12 cellular contexts compared by ENCODE assay signal in the genomic region with DNA sequence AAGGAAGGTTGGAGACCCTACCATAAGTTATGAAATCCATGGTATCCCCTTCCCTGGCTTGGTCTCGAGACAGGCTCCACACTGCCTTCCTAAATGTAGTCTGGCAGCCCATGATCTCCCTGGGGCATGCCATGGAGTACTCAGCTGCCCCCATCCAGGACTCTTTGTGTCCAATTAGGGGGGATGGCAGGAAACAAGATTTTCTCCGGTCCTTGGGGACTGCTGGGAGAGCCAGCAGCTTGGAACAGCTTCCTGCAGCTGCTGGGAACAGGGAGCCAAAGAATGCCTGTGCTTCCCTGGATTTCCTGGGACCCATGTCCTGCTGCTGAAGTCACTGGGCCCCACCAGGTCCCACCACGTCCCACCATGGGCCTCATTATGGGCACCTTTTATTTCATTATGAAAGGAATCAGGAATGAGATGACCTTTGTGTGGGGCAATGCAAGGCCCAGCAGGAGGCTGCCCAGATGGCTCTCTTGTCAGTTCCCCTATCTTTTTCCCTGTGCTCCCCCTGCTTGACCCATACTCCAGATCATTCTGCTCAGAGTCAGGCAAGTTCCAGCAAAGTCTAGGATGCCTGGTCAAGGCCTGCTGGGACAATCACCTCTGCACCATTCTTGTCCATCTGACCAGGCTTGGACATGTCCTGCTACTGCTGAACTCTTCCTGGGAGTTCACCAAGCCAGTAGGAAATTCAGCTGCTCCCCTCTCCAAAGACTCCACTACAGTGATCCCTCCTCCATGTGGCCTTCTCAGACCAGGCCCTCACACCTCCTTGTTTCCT. TPM values are rescaled to one million over a fixed set of nuclear protein-coding genes. Genes with fewer than 3 reads are reported as not detected.
DNase-seq lines count a peak whose midpoint lies in the region; ATAC-seq and TF ChIP-seq lines count a peak whose summit lies in the region.
"Had no signal": no experiment of that assay in that cellular context is flagged by ENCODE, and none has a peak within 500 bp of the region (broad histone marks: within the 10 kb centered on the region; RNA-seq: fewer than 3 reads in every experiment).

No MANE protein-coding gene starts in this region.

- H3K14ac ChIP-seq in mesenchymal stem cell (ENCODE audit: low read length in 2 of 2) = no peak overlapping the region

- no peak overlapping the region for H3K9ac ChIP-seq in mesenchymal stem cell (ENCODE audit: low read length)

- no peak overlapping the region for H2BK120ac ChIP-seq in mesenchymal stem cell (ENCODE audit: low read depth, low read length)

- no peaks in the 10 kb centered on the region for H3K9me3 ChIP-seq in BE2C
- H3K9me3 ChIP-seq in ascending aorta = no peaks in the 10 kb centered on the region
- no peaks in the 10 kb centered on the region for H3K9me3 ChIP-seq in mesenchymal stem cell (ENCODE audit: control insufficient read depth, low read length)

- DNase-seq in BE2C (peak; percentile 72), ascending aorta (ENCODE audit: low spot score in 2 of 2) (no peak), mesenchymal stem cell (no peak), hippocampal formation (lab: John Stamatoyannopoulos, UW) (no peak)
- DNase-seq: activated CD4-positive, alpha-beta T cell treated with anti-CD3 and anti-CD28 coated beads for 1 hour; central memory CD4-positive, alpha-beta T cell; NCI-H1048; NCI-H524 treated with DMSO at 0.1 percent for 48 hours; nucleus accumbens; stimulated activated CD4-positive, alpha-beta T cell treated with anti-CD3 and anti-CD28 coated beads, Interleukin-2, amount 100 ng/mL, for 24 hours had no signal

- TF ChIP-seq CTCF in BE2C (IDR thresholded peaks at IDR 0.05; ENCODE audit: low read depth, low read length) (no peak), ascending aorta (IDR thresholded peaks at IDR 0.05) (no peak)

- peak overlapping the region; percentile 7 for H4K8ac ChIP-seq in mesenchymal stem cell (ENCODE audit: low read length)

- H3K27ac ChIP-seq in ascending aorta = peak overlapping the region; percentile 12 to 54
- H3K27ac ChIP-seq in mesenchymal stem cell (ENCODE audit: low read length, poor library complexity, severe bottlenecking) = no peak overlapping the region

- no peak overlapping the region for H2AFZ ChIP-seq in mesenchymal stem cell (ENCODE audit: low read depth, low read length)

- ATAC-seq in GM21390 (IDR thresholded peaks at IDR 0.05; ENCODE audit: unreplicated experiment) (no peak), HG02970 (IDR thresholded peaks at IDR 0.05; ENCODE audit: low FRiP score, unreplicated experiment) (no peak)

- no peak overlapping the region for H2BK12ac ChIP-seq in mesenchymal stem cell (ENCODE audit: low read length in 2 of 2)

- H3K4me1 ChIP-seq in BE2C (peaks cover 5% of the 10 kb centered on the region; the same call in 1 of the 2 replicates), ascending aorta (peaks cover 0 to 3% of the 10 kb centered on the region in 2 donors), mesenchymal stem cell (ENCODE audit: control insufficient read depth, insufficient read depth, low read depth, low read length) (peaks cover 8% of the 10 kb centered on the region)

- H3K27me3 ChIP-seq in BE2C (no peaks in the 10 kb centered on the region), ascending aorta (no peaks in the 10 kb centered on the region), mesenchymal stem cell (ENCODE audit: control insufficient read depth in 1 of 2, insufficient read depth in 1 of 2, low read length in 2 of 2) (peaks cover 0 to 3% of the 10 kb centered on the region in 2 experiments)

- H3K79me1 ChIP-seq in mesenchymal stem cell (replicated peaks; ENCODE audit: low read length, poor library complexity, severe bottlenecking) = no peaks in the 10 kb centered on the region

- intact Hi-C loops in ascending aorta (cut with DNase I) = no loop called here

- H2BK15ac ChIP-seq in mesenchymal stem cell (ENCODE audit: low read depth, poor library complexity, severe bottlenecking) = no peak overlapping the region

- H3K4ac ChIP-seq in mesenchymal stem cell (ENCODE audit: low read depth in 1 of 2, low read length in 2 of 2) = peak overlapping the region; percentile 1 to 13

- H3K4me3 ChIP-seq in BE2C (ENCODE audit: low read depth, low read length) (no peak overlapping the region), ascending aorta (no peak overlapping the region), mesenchymal stem cell (ENCODE audit: insufficient read depth in 1 of 2, low read depth in 1 of 2, low read length in 2 of 2) (no peak overlapping the region)

- 80% methylated on average over 2 of the region's 3 CpGs for WGBS in mesenchymal stem cell

- no peak overlapping the region for H3K18ac ChIP-seq in mesenchymal stem cell (ENCODE audit: low read depth in 1 of 2, low read length in 2 of 2)

- H3K36me3 ChIP-seq in BE2C (no peaks in the 10 kb centered on the region), ascending aorta (no peaks in the 10 kb centered on the region), mesenchymal stem cell (ENCODE audit: control insufficient read depth in 1 of 2, insufficient read depth in 2 of 2, low read depth in 1 of 2, low read length in 2 of 2) (no peaks in the 10 kb centered on the region)

- no peak overlapping the region for H3K4me2 ChIP-seq in mesenchymal stem cell (ENCODE audit: low read length, poor library complexity, severe bottlenecking)

- H4K91ac ChIP-seq in mesenchymal stem cell (ENCODE audit: low read length) = peak overlapping the region; percentile 59

- no peak overlapping the region for H3K23ac ChIP-seq in mesenchymal stem cell (ENCODE audit: low read length in 2 of 2)

- no peak overlapping the region for H2BK5ac ChIP-seq in mesenchymal stem cell (ENCODE audit: low read depth, low read length, poor library complexity, severe bottlenecking)

- no peak overlapping the region for H2AK5ac ChIP-seq in mesenchymal stem cell (ENCODE audit: low read length, severe bottlenecking)

RNA-seq across cellular contexts. Expression of gene DAG1, which starts 15.0 kb away (rescaled TPM):
- 31.4 TPM for polyA plus RNA-seq in BE2C (2012; ENCODE audit: insufficient read depth, insufficient read length, low read depth)
- total RNA-seq in ascending aorta = 57.9 TPM
- 80.5 TPM for polyA plus RNA-seq in mesenchymal stem cell (2013, experiment 1 of 2)
- polyA plus RNA-seq in mesenchymal stem cell (2013, experiment 2 of 2) = 79.1 TPM

RNA-seq across cellular contexts. Expression of gene NICN1, which starts 26.0 kb away (rescaled TPM):
- 1.9 TPM for polyA plus RNA-seq in BE2C (2012; ENCODE audit: insufficient read depth, insufficient read length, low read depth)
- total RNA-seq in ascending aorta = 2.2 TPM
- 13.1 TPM for polyA plus RNA-seq in mesenchymal stem cell (2013, experiment 1 of 2)
- polyA plus RNA-seq in mesenchymal stem cell (2013, experiment 2 of 2) = 13.2 TPM

RNA-seq across cellular contexts. Expression of gene AMT, which starts 32.8 kb away (rescaled TPM):
- 2.0 TPM for polyA plus RNA-seq in BE2C (2012; ENCODE audit: insufficient read depth, insufficient read length, low read depth)
- not detected for total RNA-seq in ascending aorta
- polyA plus RNA-seq in mesenchymal stem cell (2013, experiment 1 of 2) = 4.1 TPM
- polyA plus RNA-seq in mesenchymal stem cell (2013, experiment 2 of 2) = 3.9 TPM

RNA-seq across cellular contexts. Expression of gene TCTA, which starts 42.9 kb away (rescaled TPM):
- 26.8 TPM for polyA plus RNA-seq in BE2C (2012; ENCODE audit: insufficient read depth, insufficient read length, low read depth)
- 51.5 TPM for total RNA-seq in ascending aorta
- polyA plus RNA-seq in mesenchymal stem cell (2013, experiment 1 of 2) = 12.8 TPM
- polyA plus RNA-seq in mesenchymal stem cell (2013, experiment 2 of 2) = 13.2 TPM

RNA-seq across cellular contexts. Expression of gene RHOA, which starts 43.3 kb away (rescaled TPM):
- polyA plus RNA-seq in BE2C (2012; ENCODE audit: insufficient read depth, insufficient read length, low read depth) = 311 TPM
- total RNA-seq in ascending aorta = 426 TPM
- 552 TPM for polyA plus RNA-seq in mesenchymal stem cell (2013, experiment 1 of 2)
- polyA plus RNA-seq in mesenchymal stem cell (2013, experiment 2 of 2) = 568 TPM
